ENCODE assay signal across 8 cellular contexts in the genomic region with DNA sequence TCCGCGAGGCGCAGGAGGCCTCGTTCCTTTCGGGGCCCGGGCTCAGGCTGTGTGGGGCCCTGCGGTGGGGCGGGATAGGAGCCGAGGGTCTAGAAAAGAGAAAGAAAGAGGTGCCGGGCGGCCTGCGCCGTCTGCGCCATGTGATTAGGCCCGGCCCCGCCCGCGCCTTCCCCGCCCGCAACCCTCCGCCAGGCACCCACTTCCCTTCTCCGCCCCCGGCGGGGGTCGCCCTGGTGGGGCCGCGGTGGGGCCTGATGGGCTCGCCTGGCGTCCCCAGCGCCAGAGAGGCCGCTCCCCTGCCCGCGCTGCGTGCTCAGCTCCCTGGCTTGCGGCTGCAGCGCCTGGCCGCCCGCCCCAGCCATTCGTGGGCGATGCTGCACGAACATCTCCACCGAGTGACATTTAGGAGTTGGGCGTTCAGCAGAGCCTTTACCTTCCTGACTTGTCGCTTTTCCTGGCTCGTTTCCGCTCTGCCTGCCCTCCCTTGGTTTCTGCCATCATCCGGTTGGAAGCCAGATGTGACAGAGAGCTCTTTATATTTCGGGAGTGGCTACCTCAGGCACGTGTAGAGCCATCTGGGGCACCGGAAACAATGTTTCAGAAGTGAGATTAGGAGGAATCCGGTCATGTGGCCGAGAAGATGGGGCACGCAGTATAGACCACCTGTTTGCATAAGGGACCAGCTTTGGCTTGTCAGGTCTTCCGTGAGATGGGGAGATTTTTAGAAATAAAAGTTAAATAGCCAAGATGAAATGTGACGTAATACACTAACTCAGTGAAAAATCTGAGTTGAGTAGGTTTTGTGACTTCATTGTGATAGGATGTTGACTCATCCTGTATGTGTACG. TPM values are rescaled to one million over a fixed set of nuclear protein-coding genes. Genes with fewer than 3 reads are reported as not detected.
DNase-seq lines count a peak whose midpoint lies in the region; ATAC-seq and TF ChIP-seq lines count a peak whose summit lies in the region.

No MANE protein-coding gene starts in this region.

- peak overlapping the region; percentile 89 to 93 (median 92) for H3K4me3 Mint-ChIP-seq in T-cell

- H3K27me3 ChIP-seq in right atrium auricular region, result no peaks in the 10 kb centered on the region

- no peaks in the 10 kb centered on the region for H3K27me3 Mint-ChIP-seq in T-cell

- H3K27ac Mint-ChIP-seq in T-cell, result peak overlapping the region; percentile 93 to 96

- ATAC-seq in HG02678 (IDR thresholded peaks at IDR 0.05; ENCODE audit: unreplicated experiment) (peak; percentile 60), T-cell (replicated peaks in 1 of 4) (peak; percentile 48 to 65 (median 49))

- H3K4me1 ChIP-seq in right atrium auricular region, result peaks cover 0 to 44% of the 10 kb centered on the region in 2 donors

- H3K9me3 Mint-ChIP-seq in T-cell, result no peaks in the 10 kb centered on the region

- H3K4me1 Mint-ChIP-seq in T-cell, result peaks cover 54 to 56% (median 56%) of the 10 kb centered on the region in 3 donors

- H3K9me3 ChIP-seq in right atrium auricular region, result no peaks in the 10 kb centered on the region

- POLR2A ChIA-PET in T-cell (lab: Charles Lee), result interaction anchor here (0.6 to 4.0 kb wide), 21 partner anchors 8 to 475 kb away, joined by 3 to 33 read pairs (median 4); a partner anchor contains a TSS

- H3K36me3 ChIP-seq in right atrium auricular region, result no peaks in the 10 kb centered on the region

- DNase-seq in NCI-H1105 treated with DMSO at 0.1 percent for 48 hours (lab: John Stamatoyannopoulos, UW) (peak; percentile 70), T-cell (peak; percentile 45 to 84 (median 74)), amniotic epithelial cell (ENCODE audit: low read depth) (peak; percentile 81), right atrium auricular region (ENCODE audit: low spot score) (peak; percentile 75), retina (peak; percentile 84), hepatic stellate cell (ENCODE audit: low spot score) (no peak)

- peak overlapping the region; percentile 95 to 98 for H3K27ac ChIP-seq in right atrium auricular region

- H3K4me3 ChIP-seq in GM12875 (ENCODE audit: low read depth, low read length), result peak overlapping the region; percentile 96
- peak overlapping the region; percentile 74 to 85 for H3K4me3 ChIP-seq in right atrium auricular region

- CTCF ChIA-PET in T-cell (lab: Charles Lee), result interaction anchor here (0.7 to 4.0 kb wide), 7 partner anchors 9 to 322 kb away, joined by 3 to 22 read pairs (median 5); no protein-coding TSS in a partner anchor

- no peak for TF ChIP-seq CTCF in GM12875 (IDR thresholded peaks at IDR 0.05; ENCODE audit: borderline replicate concordance, insufficient read depth, low read depth, low read length)
- TF ChIP-seq CTCF in right atrium auricular region (IDR thresholded peaks at IDR 0.05), result no peak

- peaks cover 9% of the 10 kb centered on the region for H3K36me3 Mint-ChIP-seq in T-cell

RNA-seq across cellular contexts. Expression of a gene that starts 1.1 kb away (rescaled TPM):
- total RNA-seq in T-cell (100 to 1,000 TPM; 192 to 233 (median 209) TPM), right atrium auricular region (10 to 100 TPM; 53.7 to 77.2 TPM)
